Comparison of ENCODE assay signal across 16 cellular contexts in genomic region chr14:67477926-67478915, GRCh38. TPM values are rescaled to one million over a fixed set of nuclear protein-coding genes. Genes with fewer than 3 reads are reported as not detected.
DNase-seq lines count a peak whose midpoint lies in the region; ATAC-seq, FAIRE-seq and TF ChIP-seq lines count a peak whose summit lies in the region.
"Had no signal": no experiment of that assay in that cellular context is flagged by ENCODE, and none has a peak within 500 bp of the region (broad histone marks: within the 10 kb centered on the region; RNA-seq: fewer than 3 reads in every experiment).

No MANE protein-coding gene starts in this region.

- no peak overlapping the region for H3K4me3 Mint-ChIP-seq in CD4-positive, alpha-beta memory T cell
- no peak overlapping the region for H3K4me3 Mint-ChIP-seq in CD14-positive monocyte
- H3K4me3 Mint-ChIP-seq: activated CD4-positive, alpha-beta memory T cell treated with anti-CD3 and anti-CD28 coated beads for 36 hours had no signal

- H3K27me3 ChIP-seq in CD4-positive, alpha-beta memory T cell (ENCODE audit: insufficient read depth, low read length) = no peaks in the 10 kb centered on the region
- no peaks in the 10 kb centered on the region for H3K27me3 ChIP-seq in prostate gland (replicated peaks; ENCODE audit: insufficient read depth)

- TF ChIP-seq POLR2A in prostate gland (IDR thresholded peaks at IDR 0.05) = no peak

- TF ChIP-seq CTCF in kidney (IDR thresholded peaks at IDR 0.05; ENCODE audit: borderline replicate concordance, extremely low read depth, insufficient read depth) = no peak
- no peak for TF ChIP-seq CTCF in prostate gland (IDR thresholded peaks at IDR 0.05)
- no peak for TF ChIP-seq CTCF in GM20000 (IDR thresholded peaks at IDR 0.05; ENCODE audit: extremely low read depth, missing control alignments)
- no peak for TF ChIP-seq CTCF in CD14-positive monocyte (IDR thresholded peaks at IDR 0.05)

- intact Hi-C loops in CD4-positive, alpha-beta memory T cell (cut with micrococcal nuclease) = no loop called here
- intact Hi-C loops in kidney (cut with DNase I) = no loop called here
- intact Hi-C loops in prostate gland (cut with DNase I) = no loop called here
- intact Hi-C loops in CD14-positive monocyte (cut with micrococcal nuclease) = no loop called here

- no peaks in the 10 kb centered on the region for H3K27me3 Mint-ChIP-seq in CD4-positive, alpha-beta memory T cell
- H3K27me3 Mint-ChIP-seq in CD14-positive monocyte (ENCODE audit: low read depth in 3 of 3) = peaks cover 0 to 3% (median 0%) of the 10 kb centered on the region in 3 donors
- H3K27me3 Mint-ChIP-seq: activated CD4-positive, alpha-beta memory T cell treated with anti-CD3 and anti-CD28 coated beads for 36 hours had no signal

- POLR2A ChIA-PET in CD4-positive, alpha-beta memory T cell (lab: Charles Lee; ENCODE audit: partially characterized antibody) = interaction anchor here (1.9 kb wide), 1 partner anchor 9 kb away, joined by 6 read pairs; the partner anchor contains the start of gene TMEM229B

- peaks cover 24 to 61% of the 10 kb centered on the region in 2 donors for H3K36me3 Mint-ChIP-seq in CD4-positive, alpha-beta memory T cell
- H3K36me3 Mint-ChIP-seq in CD14-positive monocyte = peaks cover 50 to 51% of the 10 kb centered on the region in 2 donors

- H3K36me3 ChIP-seq in CD4-positive, alpha-beta memory T cell (ENCODE audit: insufficient read depth, low read length) = peaks cover 11% of the 10 kb centered on the region
- H3K36me3 ChIP-seq in kidney (ENCODE audit: control insufficient read depth in 1 of 2, insufficient read depth in 2 of 2, low read length in 2 of 2) (no peaks in the 10 kb centered on the region), prostate gland (no peaks in the 10 kb centered on the region)
- H3K36me3 ChIP-seq: lower lobe of right lung had no signal

- no peaks in the 10 kb centered on the region for H3K9me3 Mint-ChIP-seq in CD4-positive, alpha-beta memory T cell
- peaks cover 0 to 2% (median 0%) of the 10 kb centered on the region in 7 donors for H3K9me3 Mint-ChIP-seq in CD14-positive monocyte
- H3K9me3 Mint-ChIP-seq: activated CD4-positive, alpha-beta memory T cell treated with anti-CD3 and anti-CD28 coated beads for 36 hours had no signal

- no peak for ATAC-seq in GM19467 (IDR thresholded peaks at IDR 0.05; ENCODE audit: unreplicated experiment)
- ATAC-seq: lower lobe of right lung, PC-3 had no signal

- H3K9me3 ChIP-seq in CD4-positive, alpha-beta memory T cell (ENCODE audit: control insufficient read depth in 1 of 2, low read length in 2 of 2) = no peaks in the 10 kb centered on the region
- no peaks in the 10 kb centered on the region for H3K9me3 ChIP-seq in kidney (ENCODE audit: control insufficient read depth in 1 of 2, low read length in 2 of 2)
- H3K9me3 ChIP-seq in prostate gland = no peaks in the 10 kb centered on the region
- H3K9me3 ChIP-seq: lower lobe of right lung had no signal

- CTCF ChIA-PET in CD4-positive, alpha-beta memory T cell (lab: Charles Lee; ENCODE audit: partially characterized antibody) = interaction anchor here (1.1 to 1.8 kb wide), 3 partner anchors 9 to 93 kb away, joined by 4 to 5 read pairs (median 5); no protein-coding TSS in a partner anchor

- H3K4me3 ChIP-seq in CD4-positive, alpha-beta memory T cell (ENCODE audit: low read length in 2 of 2) = no peak overlapping the region
- no peak overlapping the region for H3K4me3 ChIP-seq in kidney (ENCODE audit: low read length in 2 of 2)
- no peak overlapping the region for H3K4me3 ChIP-seq in prostate gland
- H3K4me3 ChIP-seq: lower lobe of right lung had no signal

- WGBS in prostate gland = 71% methylated on average over 12 of the region's 12 CpGs

- peaks cover 5% of the 10 kb centered on the region for H3K4me1 ChIP-seq in CD4-positive, alpha-beta memory T cell (ENCODE audit: insufficient read depth, low read length)
- H3K4me1 ChIP-seq in kidney (ENCODE audit: control insufficient read depth in 1 of 2, insufficient read depth in 1 of 2, low read depth in 1 of 2, low read length in 2 of 2) (no peaks in the 10 kb centered on the region), prostate gland (replicated peaks) (no peaks in the 10 kb centered on the region)
- H3K4me1 ChIP-seq: lower lobe of right lung, parathyroid adenoma had no signal

- FAIRE-seq in HTR-8/SVneo (lab: Jason Lieb, UNC) (peak; percentile 95), kidney (lab: Jason Lieb, UNC) (no peak)
- FAIRE-seq: endometrium had no signal

- H3K4me1 Mint-ChIP-seq in CD4-positive, alpha-beta memory T cell = peaks cover 25 to 43% (median 33%) of the 10 kb centered on the region in 4 donors
- peaks cover 36% of the 10 kb centered on the region for H3K4me1 Mint-ChIP-seq in CD14-positive monocyte

- H3K9ac ChIP-seq in kidney (ENCODE audit: low read length in 2 of 2) = no peak overlapping the region
- H3K9ac ChIP-seq: parathyroid adenoma had no signal

- no peak overlapping the region for H3K27ac ChIP-seq in CD4-positive, alpha-beta memory T cell (ENCODE audit: low read depth, low read length)
- H3K27ac ChIP-seq in kidney (ENCODE audit: low read depth in 2 of 2, low read length in 2 of 2) = no peak overlapping the region
- no peak overlapping the region for H3K27ac ChIP-seq in prostate gland
- H3K27ac ChIP-seq: lower lobe of right lung, parathyroid adenoma had no signal

- peak overlapping the region; percentile 20 to 83 (median 71) for H3K27ac Mint-ChIP-seq in CD4-positive, alpha-beta memory T cell
- peak overlapping the region in 1 of 7 donors; percentile 5 for H3K27ac Mint-ChIP-seq in CD14-positive monocyte
- H3K27ac Mint-ChIP-seq: activated CD4-positive, alpha-beta memory T cell treated with anti-CD3 and anti-CD28 coated beads for 36 hours had no signal

- no peak for DNase-seq in CD4-positive, alpha-beta memory T cell
- DNase-seq in HTR-8/SVneo (ENCODE audit: insufficient read length, low spot score) (no peak), NCI-H526 (lab: John Stamatoyannopoulos, UW) (peak; percentile 44 to 77), kidney (peak; percentile 8), prostate gland (ENCODE audit: low spot score) (no peak), GM20000 (ENCODE audit: low spot score) (no peak), CD14-positive monocyte (ENCODE audit: low spot score) (no peak)
- DNase-seq: activated CD4-positive, alpha-beta memory T cell treated with anti-CD3 and anti-CD28 coated beads for 36 hours; lower lobe of right lung; PC-3; stimulated activated CD4-positive, alpha-beta T cell treated with anti-CD3 and anti-CD28 coated beads, Interleukin-1b, Interleukin-23, amount 100 ng/mL, for 48 hours; stimulated activated naive CD4-positive, alpha-beta T cell treated with Interleukin-2 at 50 U/mL for 16 hours; T-helper 2 cell had no signal

RNA-seq across cellular contexts. Expression of gene TMEM229B, which starts 10.3 kb away (rescaled TPM):
- total RNA-seq in CD4-positive, alpha-beta memory T cell = 10 to 100 TPM; 34.9 to 35.8 TPM
- polyA plus RNA-seq in CD4-positive, alpha-beta memory T cell = 10 to 100 TPM; 12.5 to 28.9 TPM
- 7.8 TPM for total RNA-seq in kidney
- 3.1 TPM for polyA plus RNA-seq in kidney (ENCODE audit: insufficient read depth, low read depth, low replicate concordance)
- total RNA-seq in prostate gland = 10 to 100 TPM in 1 of 2 donors, 1 to 10 TPM in 1; 5.7 to 85.4 TPM
- 10 to 100 TPM; 17.3 to 18.7 TPM for polyA plus RNA-seq in CD14-positive monocyte
- total RNA-seq: PC-3 had no signal

RNA-seq across cellular contexts. Expression of gene PLEKHH1, which starts 54.9 kb away (rescaled TPM):
- total RNA-seq in CD4-positive, alpha-beta memory T cell = under 1 TPM; 0.22 to 0.41 TPM
- polyA plus RNA-seq in CD4-positive, alpha-beta memory T cell = 1 to 10 TPM in 1 of 2 donors, not detected in 1; 1.1 TPM
- total RNA-seq in kidney = 26.2 TPM
- polyA plus RNA-seq in kidney (ENCODE audit: insufficient read depth, low read depth, low replicate concordance) = 9.1 TPM
- total RNA-seq in prostate gland = 10 to 100 TPM; 57.9 to 92.7 TPM
- not detected for polyA plus RNA-seq in CD14-positive monocyte

Comparison
In these comparisons a context has a peak if more than half of its experiments do, and no peak if none do; other contexts are left out.
1. DNase-seq: peak in NCI-H526 (2 of 2) and kidney (single experiment); none in CD4-positive, alpha-beta memory T cell (0 of 5), HTR-8/SVneo (single experiment), prostate gland (single experiment), GM20000 (single experiment) and CD14-positive monocyte (single experiment).
2. RNA of gene PLEKHH1, which starts 54.9 kb away (total RNA-seq): 57.9 to 92.7 TPM in prostate gland and 26.2 TPM in kidney (single experiment); 0.22 to 0.41 TPM in CD4-positive, alpha-beta memory T cell; every median in the first group is over 10 times any median in the second.